In the genomic region with DNA sequence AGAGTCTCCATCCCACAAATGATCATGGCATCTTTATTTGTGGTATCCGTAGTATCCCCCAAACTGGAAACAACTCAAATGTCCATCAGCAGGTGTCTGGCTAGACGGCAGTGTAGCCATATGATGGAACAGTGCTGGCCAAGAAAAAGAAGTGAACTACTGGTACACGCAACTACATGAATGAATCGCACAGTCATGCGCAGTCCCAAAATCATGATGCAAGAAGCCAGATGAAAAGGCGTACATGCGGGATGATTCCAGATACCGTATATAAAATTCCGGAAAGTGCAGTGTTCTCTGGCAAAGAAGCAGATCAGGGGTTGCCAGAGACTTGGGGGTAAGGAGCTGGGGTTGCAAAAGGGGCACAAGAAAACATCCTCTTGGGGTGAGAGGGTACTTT, we compare ENCODE assay signal across 16 cellular contexts.
"Had no signal": no experiment of that assay in that cellular context is flagged by ENCODE, and none has a peak within 500 bp of the region (broad histone marks: within the 10 kb centered on the region; RNA-seq: fewer than 3 reads in every experiment).

No MANE protein-coding gene starts in this region.

- H3K9me3 Mint-ChIP-seq: activated B cell treated with CpG ODN at 0.5 μM for 24 hours; activated CD4-positive, alpha-beta T cell treated with anti-CD3 and anti-CD28 coated beads, Interleukin-2, amount 10 ng/mL, durations not matched to agents 24 days and 14 days; activated naive CD4-positive, alpha-beta T cell treated with anti-CD3 and anti-CD28 coated beads, Interleukin-2, amount 10 ng/mL, durations not matched to agents 7 days and 5 days; activated T-helper 17 cell treated with anti-CD3 and anti-CD28 coated beads, Interleukin-2, amount 50 U/mL, for 72 hours; memory B cell; nephron; stimulated activated naive B cell treated with anti-CD40 and anti-IgM and Interleukin-4, amounts not matched to agents 10 μg/mL and 1 μg/mL and 100 μg/mL, for 72 hours had no signal

- ATAC-seq: activated T-helper 17 cell treated with anti-CD3 and anti-CD28 coated beads, Interleukin-2, amount 50 U/mL, for 72 hours; esophagus mucosa; left lobe of liver; stimulated activated naive B cell treated with anti-CD40 and anti-IgM and Interleukin-4, amounts not matched to agents 10 μg/mL and 1 μg/mL and 100 μg/mL, for 72 hours; T-helper 17 cell had no signal

- H3K4me1 Mint-ChIP-seq: activated B cell treated with CpG ODN at 0.5 μM for 24 hours; activated CD4-positive, alpha-beta T cell treated with anti-CD3 and anti-CD28 coated beads, Interleukin-2, amount 10 ng/mL, durations not matched to agents 24 days and 14 days; activated T-helper 17 cell treated with anti-CD3 and anti-CD28 coated beads, Interleukin-2, amount 50 U/mL, for 72 hours had no signal

- H3K36me3 Mint-ChIP-seq: activated naive CD4-positive, alpha-beta T cell treated with anti-CD3 and anti-CD28 coated beads, Interleukin-2, amount 10 ng/mL, durations not matched to agents 7 days and 5 days; memory B cell; stimulated activated naive B cell treated with anti-CD40 and anti-IgM and Interleukin-4, amounts not matched to agents 10 μg/mL and 1 μg/mL and 100 μg/mL, for 72 hours had no signal

- H3K36me3 ChIP-seq: spleen, upper lobe of left lung had no signal

- H3K27ac Mint-ChIP-seq: activated B cell treated with CpG ODN at 0.5 μM for 24 hours; activated CD4-positive, alpha-beta T cell treated with anti-CD3 and anti-CD28 coated beads, Interleukin-2, amount 10 ng/mL, durations not matched to agents 24 days and 14 days; activated naive CD4-positive, alpha-beta T cell treated with anti-CD3 and anti-CD28 coated beads, Interleukin-2, amount 10 ng/mL, durations not matched to agents 7 days and 5 days; activated T-helper 17 cell treated with anti-CD3 and anti-CD28 coated beads, Interleukin-2, amount 50 U/mL, for 72 hours; memory B cell; stimulated activated naive B cell treated with anti-CD40 and anti-IgM and Interleukin-4, amounts not matched to agents 10 μg/mL and 1 μg/mL and 100 μg/mL, for 72 hours; T-helper 17 cell had no signal

- DNase-seq: activated B cell treated with CpG ODN at 0.5 μM for 24 hours; activated CD4-positive, alpha-beta T cell treated with anti-CD3 and anti-CD28 coated beads, Interleukin-2, amount 10 ng/mL, durations not matched to agents 24 days and 14 days; activated CD8-positive, alpha-beta memory T cell treated with anti-CD3 and anti-CD28 coated beads for 24 hours; activated naive CD4-positive, alpha-beta T cell treated with anti-CD3 and anti-CD28 coated beads, Interleukin-2, amount 10 ng/mL, durations not matched to agents 7 days and 5 days; head of caudate nucleus; spleen; stimulated activated CD4-positive, alpha-beta T cell treated with anti-CD3 and anti-CD28 coated beads, Interleukin-1b, Interleukin-23, amount 100 ng/mL, for 48 hours; stimulated activated naive B cell treated with anti-CD40 and anti-IgM and Interleukin-4, amounts not matched to agents 10 μg/mL and 1 μg/mL and 100 μg/mL, for 72 hours; T-helper 17 cell; upper lobe of left lung had no signal

- H3K4me3 ChIP-seq: dorsolateral prefrontal cortex, spleen, upper lobe of left lung had no signal

- H3K9me3 ChIP-seq: spleen, upper lobe of left lung had no signal

- H3K27me3 Mint-ChIP-seq: activated B cell treated with CpG ODN at 0.5 μM for 24 hours; activated CD4-positive, alpha-beta T cell treated with anti-CD3 and anti-CD28 coated beads, Interleukin-2, amount 10 ng/mL, durations not matched to agents 24 days and 14 days; stimulated activated naive B cell treated with anti-CD40 and anti-IgM and Interleukin-4, amounts not matched to agents 10 μg/mL and 1 μg/mL and 100 μg/mL, for 72 hours had no signal

- H3K4me3 Mint-ChIP-seq: activated B cell treated with CpG ODN at 0.5 μM for 24 hours; activated CD4-positive, alpha-beta T cell treated with anti-CD3 and anti-CD28 coated beads, Interleukin-2, amount 10 ng/mL, durations not matched to agents 24 days and 14 days; activated naive CD4-positive, alpha-beta T cell treated with anti-CD3 and anti-CD28 coated beads, Interleukin-2, amount 10 ng/mL, durations not matched to agents 7 days and 5 days; activated T-helper 17 cell treated with anti-CD3 and anti-CD28 coated beads, Interleukin-2, amount 50 U/mL, for 72 hours; memory B cell; nephron; stimulated activated naive B cell treated with anti-CD40 and anti-IgM and Interleukin-4, amounts not matched to agents 10 μg/mL and 1 μg/mL and 100 μg/mL, for 72 hours; T-helper 17 cell had no signal

- H3K27ac ChIP-seq: spleen had no signal

- H3K27me3 ChIP-seq: dorsolateral prefrontal cortex, upper lobe of left lung had no signal
